In genomic region chr3:58035512-58035867, GRCh38 we compare ENCODE assay signal across 10 cellular contexts. TPM values are rescaled to one million over a fixed set of nuclear protein-coding genes. Genes with fewer than 3 reads are reported as not detected.
DNase-seq lines count a peak whose midpoint lies in the region; ATAC-seq and TF ChIP-seq lines count a peak whose summit lies in the region.
"Had no signal": no experiment of that assay in that cellular context is flagged by ENCODE, and none has a peak within 500 bp of the region (broad histone marks: within the 10 kb centered on the region; RNA-seq: fewer than 3 reads in every experiment).

No MANE protein-coding gene starts in this region.

- H3K27me3 ChIP-seq in GM06990 (replicated peaks; ENCODE audit: control insufficient read depth, insufficient read depth, low read length) (no peaks in the 10 kb centered on the region), ascending aorta (no peaks in the 10 kb centered on the region), mucosa of rectum (ENCODE audit: control insufficient read depth in 2 of 2, insufficient read depth in 2 of 2, low read length in 2 of 2) (no peaks in the 10 kb centered on the region)

- peak overlapping the region; percentile 84 for H3K27ac ChIP-seq in 22Rv1
- peak overlapping the region; percentile 65 to 70 for H3K27ac ChIP-seq in ascending aorta
- H3K27ac ChIP-seq in mucosa of rectum (ENCODE audit: low read depth in 2 of 2, low read length in 2 of 2) = peak overlapping the region; percentile 38 to 58

- H3K4me3 Mint-ChIP-seq in glutamatergic neuron (ENCODE audit: unreplicated experiment) = no peak overlapping the region

- DNase-seq in GM06990 (ENCODE audit: extremely low read depth, insufficient read length) (no peak), ascending aorta (ENCODE audit: low spot score in 2 of 2) (no peak), dermis blood vessel endothelial cell (no peak), NCI-H187 treated with DMSO at 0.1 percent for 48 hours (lab: John Stamatoyannopoulos, UW) (no peak), glutamatergic neuron (no peak)
- DNase-seq: NCI-H1105 treated with DMSO at 0.1 percent for 48 hours had no signal

- H3K9me3 Mint-ChIP-seq in glutamatergic neuron (ENCODE audit: unreplicated experiment) = no peaks in the 10 kb centered on the region

- TF ChIP-seq CTCF in 22Rv1 (IDR thresholded peaks at IDR 0.05) (no peak), GM06990 (IDR thresholded peaks at IDR 0.05; ENCODE audit: insufficient read depth, low read length, poor library complexity, severe bottlenecking) (no peak), ascending aorta (IDR thresholded peaks at IDR 0.05) (no peak), glutamatergic neuron (IDR thresholded peaks at IDR 0.05; ENCODE audit: partially characterized antibody, unreplicated experiment) (no peak)

- peaks cover 0 to 46% of the 10 kb centered on the region in 2 donors for H3K4me1 ChIP-seq in ascending aorta
- peaks cover 33 to 45% of the 10 kb centered on the region in 2 donors for H3K4me1 ChIP-seq in mucosa of rectum (ENCODE audit: control insufficient read depth in 2 of 2, insufficient read depth in 2 of 2, low read length in 2 of 2)

- H3K27me3 Mint-ChIP-seq in glutamatergic neuron (ENCODE audit: unreplicated experiment) = peaks cover 2% of the 10 kb centered on the region

- H3K9me3 ChIP-seq in ascending aorta = no peaks in the 10 kb centered on the region
- no peaks in the 10 kb centered on the region for H3K9me3 ChIP-seq in mucosa of rectum (ENCODE audit: control insufficient read depth in 2 of 2, low read length in 2 of 2)

- H3K4me1 Mint-ChIP-seq in glutamatergic neuron (ENCODE audit: low read depth, unreplicated experiment) = no peaks in the 10 kb centered on the region

- no peak overlapping the region for H3K27ac Mint-ChIP-seq in glutamatergic neuron (ENCODE audit: unreplicated experiment)

- H3K4me3 ChIP-seq in GM06990 (replicated peaks; ENCODE audit: low read depth, low read length) = peak overlapping the region; percentile 29
- H3K4me3 ChIP-seq in ascending aorta = peak overlapping the region in 1 of 2 donors; percentile 23
- peak overlapping the region in 1 of 2 donors; percentile 27 for H3K4me3 ChIP-seq in mucosa of rectum (ENCODE audit: low read length in 2 of 2)
- H3K4me3 ChIP-seq: lung had no signal

- no peak overlapping the region for H3K9ac ChIP-seq in mucosa of rectum (ENCODE audit: low read depth in 1 of 2, low read length in 2 of 2)

- H3K36me3 Mint-ChIP-seq in glutamatergic neuron (ENCODE audit: unreplicated experiment) = no peaks in the 10 kb centered on the region

- ATAC-seq in GM18868 (IDR thresholded peaks at IDR 0.05; ENCODE audit: unreplicated experiment) = no peak

- H3K36me3 ChIP-seq in GM06990 (ENCODE audit: control insufficient read depth, insufficient read depth, low read length) (no peaks in the 10 kb centered on the region), ascending aorta (no peaks in the 10 kb centered on the region), mucosa of rectum (ENCODE audit: control insufficient read depth in 2 of 2, insufficient read depth in 2 of 2, low read length in 2 of 2) (peaks cover 0 to 6% of the 10 kb centered on the region in 2 donors)

- intact Hi-C loops in ascending aorta (cut with DNase I) = no loop called here

RNA-seq across cellular contexts. Expression of gene FLNB, which starts 27.3 kb away (rescaled TPM):
- total RNA-seq in ascending aorta (144 TPM), dermis blood vessel endothelial cell (676 and 796 TPM in 2 replicates), glutamatergic neuron (ENCODE audit: unreplicated experiment) (75.4 TPM)
